Comparison of ENCODE assay signal across 1 cellular context in the genomic region with DNA sequence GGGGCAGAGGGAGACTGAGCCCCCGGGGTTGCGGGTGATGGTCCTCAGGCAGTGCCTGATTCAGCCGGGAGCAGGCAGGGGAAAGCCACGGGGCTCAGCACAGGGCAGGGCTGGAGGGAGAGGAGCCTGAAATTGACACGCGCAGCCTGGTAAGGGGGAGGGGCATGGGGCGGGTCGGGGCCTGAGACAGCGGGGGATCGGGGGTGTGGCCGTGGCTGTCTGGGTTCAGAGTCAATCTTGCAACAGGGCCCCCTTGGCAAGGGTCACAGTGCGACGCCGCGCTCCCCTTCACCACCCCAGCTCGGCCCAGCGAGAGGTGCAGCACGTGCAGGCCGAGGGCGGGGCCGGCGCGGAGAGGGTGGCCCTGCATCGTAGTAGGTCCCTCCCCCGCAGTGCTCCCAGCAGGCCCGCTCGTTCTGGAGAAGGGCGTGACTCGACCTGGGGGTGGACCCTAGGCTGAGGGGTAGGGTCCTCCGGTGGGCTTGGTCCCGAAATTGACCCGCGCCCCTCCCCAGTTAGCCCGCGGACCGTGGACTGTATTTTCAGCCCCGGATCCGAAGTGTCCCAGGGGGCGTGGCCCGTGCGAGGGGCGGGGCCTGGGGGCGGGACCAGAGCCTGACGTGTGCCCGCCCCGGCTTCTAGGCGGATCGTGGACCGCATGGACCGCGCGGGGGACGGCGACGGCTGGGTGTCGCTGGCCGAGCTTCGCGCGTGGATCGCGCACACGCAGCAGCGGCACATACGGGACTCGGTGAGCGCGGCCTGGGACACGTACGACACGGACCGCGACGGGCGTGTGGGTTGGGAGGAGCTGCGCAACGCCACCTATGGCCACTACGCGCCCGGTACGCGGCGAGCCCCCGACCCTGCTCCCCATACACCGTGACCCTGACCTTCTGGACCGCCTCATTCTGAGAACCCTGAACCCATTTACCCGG.
A peak's percentile ranks its signal among the peaks of the same experiment; 100 is the strongest.
TF ChIP-seq lines count a peak whose summit lies in the region.

No MANE protein-coding gene starts in this region.

TF ChIP-seq in A549, 52 proteins besides CTCF, POLR2A, EP300 and RAD21 (continued from another document):
- TF ChIP-seq, protein P1, sequence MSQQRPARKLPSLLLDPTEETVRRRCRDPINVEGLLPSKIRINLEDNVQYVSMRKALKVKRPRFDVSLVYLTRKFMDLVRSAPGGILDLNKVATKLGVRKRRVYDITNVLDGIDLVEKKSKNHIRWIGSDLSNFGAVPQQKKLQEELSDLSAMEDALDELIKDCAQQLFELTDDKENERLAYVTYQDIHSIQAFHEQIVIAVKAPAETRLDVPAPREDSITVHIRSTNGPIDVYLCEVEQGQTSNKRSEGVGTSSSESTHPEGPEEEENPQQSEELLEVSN (IDR thresholded peaks at IDR 0.05; ENCODE audit: borderline replicate concordance, low read depth) = peak; percentile 90
- TF ChIP-seq BHLHE40 (IDR thresholded peaks at IDR 0.05; ENCODE audit: low read depth, low read length) (peak; percentile 95), HEYL (CRISPR knock-in tag; IDR thresholded peaks at IDR 0.05) (no peak), MYC (IDR thresholded peaks at IDR 0.05; ENCODE audit: borderline replicate concordance, low read length) (peak; percentile 39; the same call in 1 of the 2 replicates), SREBF2 (IDR thresholded peaks at IDR 0.05) (no peak)
- TF ChIP-seq, protein P2, sequence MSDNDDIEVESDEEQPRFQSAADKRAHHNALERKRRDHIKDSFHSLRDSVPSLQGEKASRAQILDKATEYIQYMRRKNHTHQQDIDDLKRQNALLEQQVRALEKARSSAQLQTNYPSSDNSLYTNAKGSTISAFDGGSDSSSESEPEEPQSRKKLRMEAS (IDR thresholded peaks at IDR 0.05) = peak; percentile 93
